36 cellular contexts compared by ENCODE assay signal in genomic region chr7:155425946-155426345, GRCh38. TPM values are rescaled to one million over a fixed set of nuclear protein-coding genes. Genes with fewer than 3 reads are reported as not detected.
"Had no signal": no experiment of that assay in that cellular context is flagged by ENCODE, and none has a peak within 500 bp of the region (broad histone marks: within the 10 kb centered on the region; RNA-seq: fewer than 3 reads in every experiment).

No MANE protein-coding gene starts in this region.

- DNase-seq: activated B cell treated with CpG ODN at 0.5 μM for 24 hours; activated CD4-positive, alpha-beta T cell treated with anti-CD3 and anti-CD28 coated beads for 48 hours; activated CD4-positive, alpha-beta T cell treated with anti-CD3 and anti-CD28 coated beads, Interleukin-2, amount 50 U/mL, for 1 hour; activated CD4-positive, alpha-beta T cell treated with anti-CD3 and anti-CD28 coated beads, Interleukin-2, amount 50 U/mL, for 48 hours; activated CD8-positive, alpha-beta memory T cell treated with anti-CD3 and anti-CD28 coated beads for 24 hours; activated CD8-positive, alpha-beta T cell treated with anti-CD3 and anti-CD28 coated beads for 36 hours; activated effector memory CD4-positive, alpha-beta T cell treated with anti-CD3 and anti-CD28 coated beads, Interleukin-2, amount 50 U/mL, for 16 hours; activated naive CD4-positive, alpha-beta T cell treated with anti-CD3 and anti-CD28 coated beads for 36 hours; activated naive CD8-positive, alpha-beta T cell treated with anti-CD3 and anti-CD28 coated beads for 36 hours; activated naive CD8-positive, alpha-beta T cell treated with anti-CD3 and anti-CD28 coated beads, Interleukin-2, amount 50 U/mL, for 24 hours; activated T-cell treated with anti-CD3 and anti-CD28 coated beads, Interleukin-2, amount 50 U/mL, for 1 hour; activated T-cell treated with anti-CD3 and anti-CD28 coated beads, Interleukin-2, amount 50 U/mL, for 48 hours; adrenal gland; amygdala; body of pancreas; caudate nucleus; colonic mucosa; effector CD8-positive, alpha-beta T cell; esophagus squamous epithelium; foreskin melanocyte; head of caudate nucleus; T-helper 1 cell; T-helper 17 cell; T1000; WERI-Rb-1 had no signal

- H3K27ac ChIP-seq: adrenal gland, body of pancreas, colonic mucosa, epithelial cell of prostate, esophagus squamous epithelium, gastroesophageal sphincter, WERI-Rb-1 had no signal

- ATAC-seq: activated CD4-positive, CD25-positive, alpha-beta regulatory T cell treated with anti-CD3 and anti-CD28 coated beads, Interleukin-2, amount 50 U/mL, for 24 hours; activated CD8-positive, alpha-beta T cell treated with anti-CD3 and anti-CD28 coated beads for 36 hours; activated naive CD8-positive, alpha-beta T cell treated with anti-CD3 and anti-CD28 coated beads, Interleukin-2, amount 50 U/mL, for 24 hours; body of pancreas; gastroesophageal sphincter; T-helper 17 cell had no signal

- H3K27me3 ChIP-seq: adrenal gland, body of pancreas, colonic mucosa had no signal

- H3K4me1 ChIP-seq: adrenal gland, body of pancreas, colonic mucosa, esophagus squamous epithelium, gastroesophageal sphincter had no signal

- H3K36me3 ChIP-seq: adrenal gland, colonic mucosa, esophagus squamous epithelium, gastroesophageal sphincter, WERI-Rb-1 had no signal

- H3K4me3 ChIP-seq: adrenal gland, body of pancreas, colonic mucosa, esophagus squamous epithelium, gastroesophageal sphincter had no signal

- H3K9me3 ChIP-seq: adrenal gland, body of pancreas, colonic mucosa, esophagus squamous epithelium had no signal

- FAIRE-seq: endometrium, endothelial cell of umbilical vein had no signal

RNA-seq across cellular contexts. Expression of gene EN2, which starts 32.0 kb away (rescaled TPM):
- total RNA-seq: activated B cell treated with CpG ODN at 0.5 μM for 24 hours; activated CD8-positive, alpha-beta T cell treated with anti-CD3 and anti-CD28 coated beads for 36 hours; activated naive CD4-positive, alpha-beta T cell treated with anti-CD3 and anti-CD28 coated beads for 36 hours; activated naive CD8-positive, alpha-beta T cell treated with anti-CD3 and anti-CD28 coated beads for 36 hours; activated T-helper 1 cell treated with anti-CD3 and anti-CD28 coated beads, Interleukin-12 subunit alpha, Interleukin-12 subunit beta, Interleukin-2, Interleukin-4 antibody, amounts not matched to agents 30 ng/mL and 10 ng/mL and 1 ng/mL, durations not matched to agents 14 hours and 24 hours and 36 hours; activated T-helper 2 cell treated with anti-CD3 and anti-CD28 coated beads, Interferon-gamma antibody, Interleukin-2, Interleukin-4, amounts not matched to agents 10 μg/mL and 5 μg/mL and 100 μg/mL, durations not matched to agents 14 hours and 24 hours and 36 hours; aorta; body of pancreas; colonic mucosa; endothelial cell of umbilical vein; fibroblast of lung; fibroblast of villous mesenchyme; glomerular endothelial cell; T-helper 17 cell had no signal
- polyA plus RNA-seq: aorta, endothelial cell of umbilical vein, fibroblast of lung had no signal
